In genomic region chr7:91852263-91852741, GRCh38 we compare ENCODE assay signal across 8 cellular contexts. TPM values are rescaled to one million over a fixed set of nuclear protein-coding genes. Genes with fewer than 3 reads are reported as not detected.
DNase-seq lines count a peak whose midpoint lies in the region; ATAC-seq, FAIRE-seq and TF ChIP-seq lines count a peak whose summit lies in the region.

No MANE protein-coding gene starts in this region.

- TF ChIP-seq CTCF in D721Med (IDR thresholded peaks at IDR 0.05; ENCODE audit: insufficient read depth, missing control alignments) (peak; percentile 12), fibroblast of the aortic adventitia (IDR thresholded peaks at IDR 0.05; ENCODE audit: insufficient read depth, low read length) (no peak)

- ATAC-seq in GM21528 (IDR thresholded peaks at IDR 0.05; ENCODE audit: low FRiP score, unreplicated experiment), result peak; percentile 71
- ATAC-seq in right cardiac atrium, result no peak

- intact Hi-C loops in right cardiac atrium (cut with DNase I), result no loop called here

- H3K4me1 ChIP-seq in right cardiac atrium (ENCODE audit: control insufficient read depth, insufficient read depth, low read length), result no peaks in the 10 kb centered on the region

- H3K27me3 ChIP-seq in right cardiac atrium (ENCODE audit: control insufficient read depth, insufficient read depth), result no peaks in the 10 kb centered on the region

- H3K27ac ChIP-seq in right cardiac atrium (ENCODE audit: low read length), result no peak overlapping the region

- H3K4me3 ChIP-seq in fibroblast of the aortic adventitia (ENCODE audit: low read depth, low read length) (no peak overlapping the region), right cardiac atrium (ENCODE audit: low read length) (no peak overlapping the region)

- FAIRE-seq in D721Med (lab: Jason Lieb, UNC), result no peak

- DNase-seq in D721Med (ENCODE audit: insufficient read length, low spot score), result no peak
- peak; percentile 40 for DNase-seq in NCI-H82 (lab: John Stamatoyannopoulos, UW)
- DNase-seq in fibroblast of the aortic adventitia (ENCODE audit: low read depth), result peak; percentile 24
- no peak for DNase-seq in superior temporal gyrus (ENCODE audit: extremely low spot score)
- no peak for DNase-seq in right cardiac atrium
- no peak for DNase-seq in hypothalamus (lab: John Stamatoyannopoulos, UW)
- DNase-seq in NCI-H2107 treated with DMSO at 0.1 percent for 48 hours (lab: John Stamatoyannopoulos, UW; ENCODE audit: unreplicated experiment), result no peak

- no peaks in the 10 kb centered on the region for H3K9me3 ChIP-seq in right cardiac atrium (ENCODE audit: control insufficient read depth, low read length)

RNA-seq across cellular contexts. Expression of gene MTERF1, which starts 28.2 kb away (rescaled TPM):
- total RNA-seq in fibroblast of the aortic adventitia (ENCODE audit: low replicate concordance), result 10.9 and 15.8 TPM in 2 replicates
- total RNA-seq in right cardiac atrium, result 1 to 10 TPM; 6.5 to 7.6 (median 7.1) TPM
- 5.7 TPM for polyA plus RNA-seq in right cardiac atrium

Comparison
In these comparisons a context has a peak if more than half of its experiments do, and no peak if none do; other contexts are left out.
1. DNase-seq: peak in NCI-H82 (single experiment) and fibroblast of the aortic adventitia (single experiment); none in D721Med (single experiment), superior temporal gyrus (single experiment), right cardiac atrium (0 of 3), hypothalamus (0 of 51) and NCI-H2107 treated with DMSO at 0.1 percent for 48 hours (single experiment).